Comparison of ENCODE assay signal across 1 cellular context in genomic region chr11:61529537-61530225, GRCh38.
A peak's percentile ranks its signal among the peaks of the same experiment; 100 is the strongest.
TF ChIP-seq lines count a peak whose summit lies in the region.

No MANE protein-coding gene starts in this region.

TF ChIP-seq in HepG2, 621 proteins besides CTCF, POLR2A, EP300 and RAD21 (continued from another document and continues in another):
- TF ChIP-seq TEAD2 (CRISPR knock-in tag; IDR thresholded peaks at IDR 0.05) (no peak), PAF1 (CRISPR knock-in tag; IDR thresholded peaks at IDR 0.05) (no peak), KDM2A (CRISPR knock-in tag; IDR thresholded peaks at IDR 0.05; ENCODE audit: borderline replicate concordance, low read depth) (no peak; the same call in 1 of the 2 replicates), PAWR (CRISPR knock-in tag; IDR thresholded peaks at IDR 0.05; ENCODE audit: borderline replicate concordance) (no peak), ZNF337 (CRISPR knock-in tag; IDR thresholded peaks at IDR 0.05; ENCODE audit: borderline replicate concordance, low read depth) (no peak), NR3C1 (CRISPR knock-in tag; IDR thresholded peaks at IDR 0.05) (no peak), KDM5A (IDR thresholded peaks at IDR 0.05; ENCODE audit: borderline replicate concordance, low read length) (no peak), ATF4 (CRISPR knock-in tag; IDR thresholded peaks at IDR 0.05) (peak in 1 of 2 experiments; percentile 90; a peak in 2 of 4 replicates), ZFP36 (IDR thresholded peaks at IDR 0.05; ENCODE audit: borderline replicate concordance, low read depth, low read length, partially characterized antibody) (no peak), PRPF4 (IDR thresholded peaks at IDR 0.05; ENCODE audit: low read depth, low read length, poor library complexity, severe bottlenecking) (no peak), TAF15 (IDR thresholded peaks at IDR 0.05; ENCODE audit: low read depth, low read length, poor library complexity, severe bottlenecking) (no peak), ZFP36L1 (CRISPR knock-in tag; IDR thresholded peaks at IDR 0.05) (no peak), ZFAT (CRISPR knock-in tag; conservative IDR thresholded peaks at IDR 0.05) (no peak), HES4 (CRISPR knock-in tag; IDR thresholded peaks at IDR 0.05; ENCODE audit: borderline replicate concordance) (no peak), ZNF776 (CRISPR knock-in tag; IDR thresholded peaks at IDR 0.05) (no peak), MATR3 (CRISPR knock-in tag; IDR thresholded peaks at IDR 0.05) (no peak), CENPX (CRISPR knock-in tag; IDR thresholded peaks at IDR 0.05) (no peak), ZFP36L2 (CRISPR knock-in tag; IDR thresholded peaks at IDR 0.05) (no peak), DR1 (CRISPR knock-in tag; IDR thresholded peaks at IDR 0.05) (no peak), ZNF563 (CRISPR knock-in tag; IDR thresholded peaks at IDR 0.05) (no peak), ZSCAN21 (CRISPR knock-in tag; IDR thresholded peaks at IDR 0.05; ENCODE audit: borderline replicate concordance) (no peak; the same call in 1 of the 2 replicates), NCOA5 (CRISPR knock-in tag; IDR thresholded peaks at IDR 0.05) (no peak), ZNF574 (CRISPR knock-in tag; IDR thresholded peaks at IDR 0.05) (peak; percentile 41; the same call in 1 of the 2 replicates), ZNF142 (CRISPR knock-in tag; IDR thresholded peaks at IDR 0.05) (no peak), ZNF468 (CRISPR knock-in tag; IDR thresholded peaks at IDR 0.05) (no peak), ZUFSP (CRISPR knock-in tag; IDR thresholded peaks at IDR 0.05; ENCODE audit: borderline replicate concordance) (no peak), ZNF235 (CRISPR knock-in tag; IDR thresholded peaks at IDR 0.05; ENCODE audit: borderline replicate concordance) (no peak), HDAC2 (CRISPR knock-in tag; IDR thresholded peaks at IDR 0.05) (0 out of 2 replicates have a peak, but pooled peaks have one; percentile 50), ZNF180 (CRISPR knock-in tag; IDR thresholded peaks at IDR 0.05; ENCODE audit: borderline replicate concordance, low read depth) (no peak), CBFB (CRISPR knock-in tag; IDR thresholded peaks at IDR 0.05) (no peak), ZFX (CRISPR knock-in tag; IDR thresholded peaks at IDR 0.05; ENCODE audit: low read depth) (peak; percentile 22; the same call in 1 of the 2 replicates), TEAD3 (CRISPR knock-in tag; optimal IDR thresholded peaks at IDR 0.05; ENCODE audit: borderline replicate concordance) (peak; percentile 37), BHLHE40 (IDR thresholded peaks at IDR 0.05; ENCODE audit: low read length) (0 out of 2 replicates have a peak, but pooled peaks have one; percentile 31), ZNF460 (CRISPR knock-in tag; IDR thresholded peaks at IDR 0.05; ENCODE audit: borderline replicate concordance) (peak; percentile 54; the same call in 1 of the 2 replicates)
- TF ChIP-seq, protein P1, sequence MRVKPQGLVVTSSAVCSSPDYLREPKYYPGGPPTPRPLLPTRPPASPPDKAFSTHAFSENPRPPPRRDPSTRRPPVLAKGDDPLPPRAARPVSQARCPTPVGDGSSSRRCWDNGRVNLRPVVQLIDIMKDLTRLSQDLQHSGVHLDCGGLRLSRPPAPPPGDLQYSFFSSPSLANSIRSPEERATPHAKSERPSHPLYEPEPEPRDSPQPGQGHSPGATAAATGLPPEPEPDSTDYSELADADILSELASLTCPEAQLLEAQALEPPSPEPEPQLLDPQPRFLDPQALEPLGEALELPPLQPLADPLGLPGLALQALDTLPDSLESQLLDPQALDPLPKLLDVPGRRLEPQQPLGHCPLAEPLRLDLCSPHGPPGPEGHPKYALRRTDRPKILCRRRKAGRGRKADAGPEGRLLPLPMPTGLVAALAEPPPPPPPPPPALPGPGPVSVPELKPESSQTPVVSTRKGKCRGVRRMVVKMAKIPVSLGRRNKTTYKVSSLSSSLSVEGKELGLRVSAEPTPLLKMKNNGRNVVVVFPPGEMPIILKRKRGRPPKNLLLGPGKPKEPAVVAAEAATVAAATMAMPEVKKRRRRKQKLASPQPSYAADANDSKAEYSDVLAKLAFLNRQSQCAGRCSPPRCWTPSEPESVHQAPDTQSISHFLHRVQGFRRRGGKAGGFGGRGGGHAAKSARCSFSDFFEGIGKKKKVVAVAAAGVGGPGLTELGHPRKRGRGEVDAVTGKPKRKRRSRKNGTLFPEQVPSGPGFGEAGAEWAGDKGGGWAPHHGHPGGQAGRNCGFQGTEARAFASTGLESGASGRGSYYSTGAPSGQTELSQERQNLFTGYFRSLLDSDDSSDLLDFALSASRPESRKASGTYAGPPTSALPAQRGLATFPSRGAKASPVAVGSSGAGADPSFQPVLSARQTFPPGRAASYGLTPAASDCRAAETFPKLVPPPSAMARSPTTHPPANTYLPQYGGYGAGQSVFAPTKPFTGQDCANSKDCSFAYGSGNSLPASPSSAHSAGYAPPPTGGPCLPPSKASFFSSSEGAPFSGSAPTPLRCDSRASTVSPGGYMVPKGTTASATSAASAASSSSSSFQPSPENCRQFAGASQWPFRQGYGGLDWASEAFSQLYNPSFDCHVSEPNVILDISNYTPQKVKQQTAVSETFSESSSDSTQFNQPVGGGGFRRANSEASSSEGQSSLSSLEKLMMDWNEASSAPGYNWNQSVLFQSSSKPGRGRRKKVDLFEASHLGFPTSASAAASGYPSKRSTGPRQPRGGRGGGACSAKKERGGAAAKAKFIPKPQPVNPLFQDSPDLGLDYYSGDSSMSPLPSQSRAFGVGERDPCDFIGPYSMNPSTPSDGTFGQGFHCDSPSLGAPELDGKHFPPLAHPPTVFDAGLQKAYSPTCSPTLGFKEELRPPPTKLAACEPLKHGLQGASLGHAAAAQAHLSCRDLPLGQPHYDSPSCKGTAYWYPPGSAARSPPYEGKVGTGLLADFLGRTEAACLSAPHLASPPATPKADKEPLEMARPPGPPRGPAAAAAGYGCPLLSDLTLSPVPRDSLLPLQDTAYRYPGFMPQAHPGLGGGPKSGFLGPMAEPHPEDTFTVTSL (CRISPR knock-in tag; IDR thresholded peaks at IDR 0.05; ENCODE audit: borderline replicate concordance): 0 out of 2 replicates have a peak, but pooled peaks have one; percentile 41
- TF ChIP-seq, protein P2, sequence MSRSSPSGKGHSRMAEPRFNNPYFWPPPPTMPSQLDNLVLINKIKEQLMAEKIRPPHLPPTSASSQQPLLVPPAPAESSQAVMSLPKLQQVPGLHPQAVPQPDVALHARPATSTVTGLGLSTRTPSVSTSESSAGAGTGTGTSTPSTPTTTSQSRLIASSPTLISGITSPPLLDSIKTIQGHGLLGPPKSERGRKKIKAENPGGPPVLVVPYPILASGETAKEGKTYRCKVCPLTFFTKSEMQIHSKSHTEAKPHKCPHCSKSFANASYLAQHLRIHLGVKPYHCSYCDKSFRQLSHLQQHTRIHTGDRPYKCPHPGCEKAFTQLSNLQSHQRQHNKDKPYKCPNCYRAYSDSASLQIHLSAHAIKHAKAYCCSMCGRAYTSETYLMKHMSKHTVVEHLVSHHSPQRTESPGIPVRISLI (CRISPR knock-in tag; IDR thresholded peaks at IDR 0.05; ENCODE audit: borderline replicate concordance): no peak
- TF ChIP-seq, protein P3, sequence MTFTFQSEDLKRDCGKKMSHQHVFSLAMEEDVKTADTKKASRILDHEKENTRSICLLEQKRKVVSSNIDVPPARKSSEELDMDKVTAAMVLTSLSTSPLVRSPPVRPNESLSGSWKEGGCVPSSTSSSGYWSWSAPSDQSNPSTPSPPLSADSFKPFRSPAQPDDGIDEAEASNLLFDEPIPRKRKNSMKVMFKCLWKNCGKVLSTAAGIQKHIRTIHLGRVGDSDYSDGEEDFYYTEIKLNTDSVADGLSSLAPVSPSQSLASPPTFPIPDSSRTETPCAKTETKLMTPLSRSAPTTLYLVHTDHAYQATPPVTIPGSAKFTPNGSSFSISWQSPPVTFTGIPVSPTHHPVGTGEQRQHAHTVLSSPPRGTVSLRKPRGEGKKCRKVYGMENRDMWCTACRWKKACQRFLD (CRISPR knock-in tag; IDR thresholded peaks at IDR 0.05; ENCODE audit: borderline replicate concordance): no peak
